Comparison of ENCODE assay signal across 18 cellular contexts in genomic region chr7:13841284-13841683, GRCh38.
A peak's percentile ranks its signal among the peaks of the same experiment; 100 is the strongest.
DNase-seq lines count a peak whose midpoint lies in the region; ATAC-seq, FAIRE-seq and TF ChIP-seq lines count a peak whose summit lies in the region.
"Had no signal": no experiment of that assay in that cellular context is flagged by ENCODE, and none has a peak within 500 bp of the region (broad histone marks: within the 10 kb centered on the region; RNA-seq: fewer than 3 reads in every experiment).

No MANE protein-coding gene starts in this region.

- no peaks in the 10 kb centered on the region for H3K4me1 ChIP-seq in K562 (replicated peaks in 1 of 2; ENCODE audit: control insufficient read depth in 2 of 2, insufficient read depth in 2 of 2, low read length in 2 of 2)
- H3K4me1 ChIP-seq in HepG2 (ENCODE audit: insufficient read depth, low read length): no peaks in the 10 kb centered on the region
- H3K4me1 ChIP-seq: A549, BE2C had no signal

- H3K9ac ChIP-seq in K562 (ENCODE audit: insufficient read depth in 1 of 2, low read depth in 2 of 2, low read length in 2 of 2) (no peak overlapping the region), HepG2 (ENCODE audit: insufficient read depth, low read depth, low read length) (no peak overlapping the region)
- H3K9ac ChIP-seq: GM23248 had no signal

- no peak overlapping the region for H3K27ac Mint-ChIP-seq in activated CD4-positive, alpha-beta memory T cell treated with anti-CD3 and anti-CD28 coated beads, Interleukin-2, amount 10 ng/mL, durations not matched to agents 7 days and 5 days
- H3K27ac Mint-ChIP-seq: HFFc6 had no signal

- H3K9me3 ChIP-seq in K562 (replicated peaks; ENCODE audit: control insufficient read depth, insufficient read depth, low read depth, low read length): no peaks in the 10 kb centered on the region
- peaks cover 75% of the 10 kb centered on the region for H3K9me3 ChIP-seq in HepG2 (ENCODE audit: low read length)
- H3K9me3 ChIP-seq: A549, BE2C had no signal

- H3K36me3 ChIP-seq in K562 (ENCODE audit: control insufficient read depth, insufficient read depth, low read length) (no peaks in the 10 kb centered on the region), HepG2 (replicated peaks in 1 of 2; ENCODE audit: control insufficient read depth in 1 of 2, insufficient read depth in 2 of 2, low read length in 2 of 2) (no peaks in the 10 kb centered on the region)
- H3K36me3 ChIP-seq: BE2C had no signal

- H3K27me3 Mint-ChIP-seq in activated CD4-positive, alpha-beta memory T cell treated with anti-CD3 and anti-CD28 coated beads, Interleukin-2, amount 10 ng/mL, durations not matched to agents 7 days and 5 days: no peaks in the 10 kb centered on the region
- H3K27me3 Mint-ChIP-seq: CD4-positive, alpha-beta memory T cell had no signal

- no peak overlapping the region for H2AFZ ChIP-seq in K562 (ENCODE audit: low read depth, low read length)
- H2AFZ ChIP-seq in HepG2 (ENCODE audit: low read length): no peak overlapping the region
- H2AFZ ChIP-seq: GM23248 had no signal

- H3K4me3 ChIP-seq in K562 (no peak overlapping the region), HepG2 (replicated peaks in 1 of 3; ENCODE audit: insufficient read depth in 1 of 3, low read depth in 2 of 3, low read length in 3 of 3) (no peak overlapping the region)
- H3K4me3 ChIP-seq: A549, GM23248 had no signal

- intact Hi-C loops in K562 (cut with micrococcal nuclease): no loop called here
- intact Hi-C loops in HepG2 (cut with micrococcal nuclease; ENCODE audit: unreplicated experiment): no loop called here

- 3% methylated on average over 2 of the region's 2 CpGs for WGBS in K562 (ENCODE audit: insufficient coverage, low coverage, missing lambda C conversion rate)
- WGBS in HepG2 (ENCODE audit: low lambda C conversion rate): 0% methylated on average over 2 of the region's 2 CpGs

- no peaks in the 10 kb centered on the region for H3K9me1 ChIP-seq in K562 (ENCODE audit: control insufficient read depth, insufficient read depth, low read length)

- TF ChIP-seq POLR2A in K562 (conservative IDR thresholded peaks at IDR 0.05) (no peak), HepG2 (IDR thresholded peaks at IDR 0.05; ENCODE audit: insufficient read depth in 1 of 2, low read depth in 2 of 2, low read length in 2 of 2) (no peak)

- POLR2A ChIA-PET in K562 (lab: Yijun Ruan, JAX): no interaction called here
- POLR2A ChIA-PET in HepG2 (lab: Yijun Ruan, JAX): no interaction called here
- POLR2A ChIA-PET in activated CD4-positive, alpha-beta memory T cell treated with anti-CD3 and anti-CD28 coated beads, Interleukin-2, amount 10 ng/mL, durations not matched to agents 7 days and 5 days (lab: Charles Lee): no interaction called here

- BruUV-seq in K562 (replicated peaks; lab: Mats Ljungman, UMichigan): no TSS peak
- no TSS peak for BruUV-seq in HepG2 (replicated peaks; lab: Mats Ljungman, UMichigan)

- no peak overlapping the region for H3K4me2 ChIP-seq in K562 (ENCODE audit: insufficient read depth, low read length)
- H3K4me2 ChIP-seq in HepG2 (ENCODE audit: low read depth, low read length): no peak overlapping the region
- H3K4me2 ChIP-seq: A549 had no signal

- H3K27ac ChIP-seq in K562 (ENCODE audit: extremely low read depth, low read depth, low read length): no peak overlapping the region
- no peak overlapping the region for H3K27ac ChIP-seq in HepG2 (ENCODE audit: extremely low read length, insufficient read depth, low read length)
- H3K27ac ChIP-seq: A549, C4-2B, GM23248 had no signal

- TF ChIP-seq EP300 in K562 (IDR thresholded peaks at IDR 0.05; ENCODE audit: low read length) (no peak), HepG2 (IDR thresholded peaks at IDR 0.05; ENCODE audit: low read depth in 2 of 2, low read length in 2 of 2) (no peak), HepG2 (CRISPR knock-in tag; IDR thresholded peaks at IDR 0.05; ENCODE audit: borderline replicate concordance) (no peak)

- H3K4me3 Mint-ChIP-seq in activated CD4-positive, alpha-beta memory T cell treated with anti-CD3 and anti-CD28 coated beads, Interleukin-2, amount 10 ng/mL, durations not matched to agents 7 days and 5 days: no peak overlapping the region
- H3K4me3 Mint-ChIP-seq: CD4-positive, alpha-beta memory T cell; HFFc6 had no signal

- FAIRE-seq in K562 (lab: Jason Lieb, UNC): no peak
- no peak for FAIRE-seq in HepG2 (lab: Jason Lieb, UNC)
- FAIRE-seq: A549, GM12892 had no signal

- in situ Hi-C loops in K562 (cut with MboI): no loop called here
- in situ Hi-C loops in HepG2 (cut with HindIII; ENCODE audit: extremely low pct_ligation_motif_present, low pct_unique_long_range_greater_than_20kb): no loop called here

- H3K79me2 ChIP-seq in K562 (ENCODE audit: control insufficient read depth, insufficient read depth, low read length) (no peaks in the 10 kb centered on the region), HepG2 (ENCODE audit: insufficient read depth, low read length) (no peaks in the 10 kb centered on the region)

- no peak for ATAC-seq in K562
- no peak for ATAC-seq in HepG2
- ATAC-seq in GM18502 (IDR thresholded peaks at IDR 0.05; ENCODE audit: poor library complexity, unreplicated experiment): no peak
- ATAC-seq: A549 had no signal

- no peaks in the 10 kb centered on the region for H3K4me1 Mint-ChIP-seq in activated CD4-positive, alpha-beta memory T cell treated with anti-CD3 and anti-CD28 coated beads, Interleukin-2, amount 10 ng/mL, durations not matched to agents 7 days and 5 days
- H3K4me1 Mint-ChIP-seq: CD4-positive, alpha-beta memory T cell had no signal

- H3K27me3 ChIP-seq in K562 (ENCODE audit: control insufficient read depth in 2 of 2, insufficient read depth in 2 of 2, low read length in 2 of 2) (no peaks in the 10 kb centered on the region), HepG2 (ENCODE audit: control insufficient read depth in 1 of 2, insufficient read depth in 2 of 2, low read length in 2 of 2) (no peaks in the 10 kb centered on the region)
- H3K27me3 ChIP-seq: BE2C had no signal

- DNase-seq in HuH-7 (ENCODE audit: low spot score): peak; percentile 33
- DNase-seq in K562 (ENCODE audit: extremely low read depth in 1 of 4, low spot score in 3 of 4): no peak
- DNase-seq in HepG2 (ENCODE audit: low spot score): no peak
- DNase-seq in NCI-H1694 (lab: John Stamatoyannopoulos, UW): no peak
- no peak for DNase-seq in stimulated activated CD4-positive, alpha-beta T cell treated with anti-CD3 and anti-CD28 coated beads, Interleukin-2, amount 100 ng/mL, for 48 hours
- DNase-seq in activated CD4-positive, alpha-beta memory T cell treated with anti-CD3 and anti-CD28 coated beads, Interleukin-2, amount 10 ng/mL, durations not matched to agents 7 days and 5 days: no peak
- DNase-seq: BE2C; CD4-positive, alpha-beta memory T cell; DND-41; GDM1; GM23248; HCEC 1CT; HFFc6; KBM-7 had no signal

- CTCF ChIA-PET in K562 (lab: Yijun Ruan, JAX; ENCODE audit: low intra/inter-chr PET ratio): no interaction called here
- CTCF ChIA-PET in HepG2 (lab: Yijun Ruan, JAX; ENCODE audit: low intra/inter-chr PET ratio, low total read pairs): no interaction called here
- CTCF ChIA-PET in activated CD4-positive, alpha-beta memory T cell treated with anti-CD3 and anti-CD28 coated beads, Interleukin-2, amount 10 ng/mL, durations not matched to agents 7 days and 5 days (lab: Charles Lee): no interaction called here

- TF ChIP-seq RAD21 in K562 (CRISPR knock-in tag; conservative IDR thresholded peaks at IDR 0.05 in 1 of 2, IDR thresholded peaks at IDR 0.05 in 1 of 2): no peak
- no peak for TF ChIP-seq RAD21 in HepG2 (CRISPR knock-in tag; IDR thresholded peaks at IDR 0.05)

- no peaks in the 10 kb centered on the region for H3K36me3 Mint-ChIP-seq in activated CD4-positive, alpha-beta memory T cell treated with anti-CD3 and anti-CD28 coated beads, Interleukin-2, amount 10 ng/mL, durations not matched to agents 7 days and 5 days (ENCODE audit: low read depth)
- H3K36me3 Mint-ChIP-seq: CD4-positive, alpha-beta memory T cell had no signal

- H3K9me3 Mint-ChIP-seq in activated CD4-positive, alpha-beta memory T cell treated with anti-CD3 and anti-CD28 coated beads, Interleukin-2, amount 10 ng/mL, durations not matched to agents 7 days and 5 days: no peaks in the 10 kb centered on the region
- H3K9me3 Mint-ChIP-seq: HFFc6 had no signal

- H4K20me1 ChIP-seq in K562 (replicated peaks; ENCODE audit: control insufficient read depth, insufficient read depth, low read length): no peaks in the 10 kb centered on the region
- H4K20me1 ChIP-seq in HepG2 (ENCODE audit: insufficient read depth, low read length): no peaks in the 10 kb centered on the region

- no peak for TF ChIP-seq CTCF in K562 (IDR thresholded peaks at IDR 0.05 in 2 of 3, conservative IDR thresholded peaks at IDR 0.05 in 1 of 3; ENCODE audit: insufficient read depth in 2 of 3, low read depth in 1 of 3, low read length in 3 of 3)
- no peak for TF ChIP-seq CTCF in HepG2 (CRISPR knock-in tag; IDR thresholded peaks at IDR 0.05)

TF ChIP-seq in K562, 482 proteins besides CTCF, POLR2A, EP300 and RAD21 (continues in another document):
- TF ChIP-seq NELFE (IDR thresholded peaks at IDR 0.05; ENCODE audit: insufficient read depth, insufficient read length): no peak
- TF ChIP-seq HIVEP1 (CRISPR knock-in tag; IDR thresholded peaks at IDR 0.05): no peak
- TF ChIP-seq CEBPB (tag; IDR thresholded peaks at IDR 0.05): 0 out of 2 replicates have a peak, but pooled peaks have one; percentile 20
- TF ChIP-seq ZNF165 (CRISPR knock-in tag; IDR thresholded peaks at IDR 0.05; ENCODE audit: borderline replicate concordance): no peak
- TF ChIP-seq SP2 (IDR thresholded peaks at IDR 0.05; ENCODE audit: extremely low read depth, low read depth, low read length, poor library complexity, severe bottlenecking): no peak

TF ChIP-seq in HepG2, 621 proteins besides CTCF, POLR2A, EP300 and RAD21:
- TF ChIP-seq CEBPB (IDR thresholded peaks at IDR 0.05; ENCODE audit: borderline replicate concordance, low read depth, low read length) (peak; percentile 78), ARNTL (CRISPR knock-in tag; IDR thresholded peaks at IDR 0.05) (no peak), ZNF136 (CRISPR knock-in tag; IDR thresholded peaks at IDR 0.05; ENCODE audit: low read depth) (no peak)
